In the genomic region with DNA sequence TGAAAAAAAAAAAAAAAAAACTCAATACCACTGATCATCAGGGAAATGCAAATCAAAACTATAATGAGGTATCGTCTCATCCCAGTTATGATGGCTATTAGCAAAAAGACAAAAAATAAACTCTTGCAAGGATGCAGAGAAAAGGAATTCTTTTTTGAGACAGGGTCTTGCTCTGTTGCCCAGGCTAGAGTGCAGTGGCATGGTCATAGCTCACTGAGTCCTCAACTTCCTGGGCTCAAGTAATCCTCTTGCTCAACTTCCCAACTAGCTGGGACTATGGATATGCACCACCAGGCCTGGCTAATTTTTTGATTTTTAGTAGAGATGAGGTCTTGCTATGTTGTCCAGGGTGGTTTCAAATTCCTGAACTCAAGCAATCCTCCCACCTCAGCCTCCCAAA, we compare ENCODE assay signal across 8 cellular contexts.
"Had no signal": no experiment of that assay in that cellular context is flagged by ENCODE, and none has a peak within 500 bp of the region (broad histone marks: within the 10 kb centered on the region; RNA-seq: fewer than 3 reads in every experiment).

No MANE protein-coding gene starts in this region.

- H3K4me3 ChIP-seq: GM23338 had no signal

- H3K4me2 ChIP-seq: GM23338 had no signal

- H3K9me3 Mint-ChIP-seq: GM23338, HFFc6, IgD-negative memory B cell had no signal

- H2AFZ ChIP-seq: GM23338 had no signal

- H3K27ac Mint-ChIP-seq: GM23338, HFFc6 had no signal

- H3K27me3 Mint-ChIP-seq: IgD-negative memory B cell had no signal

- FAIRE-seq: H54, HTR-8/SVneo had no signal

- ATAC-seq: GM23338 had no signal

- H3K4me3 Mint-ChIP-seq: GM23338, H9, HFFc6, IgD-negative memory B cell had no signal

- DNase-seq: H9, HCEC 1CT, HFFc6, KG1 had no signal
